Comparison of ENCODE assay signal across 8 cellular contexts in the genomic region with DNA sequence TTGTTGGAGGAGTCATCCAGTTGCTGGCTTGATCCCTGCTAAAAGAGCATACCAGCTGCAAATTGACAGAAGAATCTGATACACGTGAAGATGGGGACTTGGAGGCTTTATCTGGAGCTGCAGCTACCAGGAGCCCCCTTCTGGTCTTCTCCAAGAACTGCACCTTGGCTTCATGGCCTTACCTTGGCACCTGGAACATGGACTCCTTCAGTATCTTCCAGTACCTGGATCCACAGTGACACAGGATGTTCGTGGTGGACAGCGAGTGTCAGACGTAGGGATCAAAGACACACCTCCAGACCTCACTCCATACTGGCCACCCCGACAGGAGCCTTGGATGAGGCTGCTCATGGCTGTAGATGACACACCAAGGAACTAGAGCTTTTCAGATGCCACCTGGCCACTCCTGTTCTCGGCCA. TPM values are rescaled to one million over a fixed set of nuclear protein-coding genes. Genes with fewer than 3 reads are reported as not detected.
DNase-seq lines count a peak whose midpoint lies in the region; ATAC-seq, FAIRE-seq and TF ChIP-seq lines count a peak whose summit lies in the region.

No MANE protein-coding gene starts in this region.

- no peak overlapping the region for H3K4me3 ChIP-seq in HL-60 (replicated peaks; ENCODE audit: insufficient read depth, low read length)
- H3K4me3 ChIP-seq in H1 (ENCODE audit: extremely low read depth in 1 of 4, insufficient read depth in 2 of 4, low read depth in 3 of 4, low read length in 4 of 4), result no peak overlapping the region

- H3K27ac Mint-ChIP-seq in CD4-positive, alpha-beta T cell, result no peak overlapping the region
- H3K27ac Mint-ChIP-seq in mesothelial cell of epicardium, result no peak overlapping the region
- no peak overlapping the region for H3K27ac Mint-ChIP-seq in stimulated activated memory B cell treated with anti-CD40 and anti-IgM and Interleukin-4, amounts not matched to agents 10 μg/mL and 1 μg/mL and 100 μg/mL, for 72 hours

- 0 out of 2 replicates have a peak, but pooled peaks cover 2% of the 10 kb centered on the region for H3K23me2 ChIP-seq in H1 (ENCODE audit: low read depth, low read length)

- no peak overlapping the region for H2BK12ac ChIP-seq in H1 (ENCODE audit: low read depth, low read length)

- H3K18ac ChIP-seq in H1 (ENCODE audit: extremely low read depth, low read length), result no peak overlapping the region

- H3K79me1 ChIP-seq in H1 (ENCODE audit: low read depth, low read length), result no peaks in the 10 kb centered on the region

- peak; percentile 94 for ATAC-seq in CD4-positive, alpha-beta T cell (ENCODE audit: poor library complexity)
- peak; percentile 79 for ATAC-seq in stimulated activated memory B cell treated with anti-CD40 and anti-IgM and Interleukin-4, amounts not matched to agents 10 μg/mL and 1 μg/mL and 100 μg/mL, for 72 hours
- no peak for ATAC-seq in GM21423 (IDR thresholded peaks at IDR 0.05; ENCODE audit: unreplicated experiment)

- no peaks in the 10 kb centered on the region for H3K4me1 ChIP-seq in H1 (replicated peaks in 1 of 4; ENCODE audit: control insufficient read depth in 3 of 4, insufficient read depth in 4 of 4, low read length in 3 of 4)

- CTCF ChIA-PET in CD4-positive, alpha-beta T cell (lab: Charles Lee), result interaction anchor here (0.7 to 6.0 kb wide), 21 partner anchors 9 to 146 kb away, joined by 3 to 97 read pairs (median 4); no protein-coding TSS in a partner anchor
- CTCF ChIA-PET in H1 (lab: Charles Lee; ENCODE audit: partially characterized antibody), result interaction anchor here (0.7 to 5.2 kb wide), 36 partner anchors 9 to 738 kb away, joined by 3 to 47 read pairs (median 4); partner anchors contain the start of gene ACSBG2

- H4K91ac ChIP-seq in H1 (replicated peaks; ENCODE audit: insufficient read length, low read length), result no peak overlapping the region

- no peak overlapping the region for H4K8ac ChIP-seq in H1 (ENCODE audit: extremely low read depth, insufficient read depth, low read length)

- no peaks in the 10 kb centered on the region for H3K36me3 Mint-ChIP-seq in CD4-positive, alpha-beta T cell (ENCODE audit: low read depth)
- H3K36me3 Mint-ChIP-seq in mesothelial cell of epicardium, result peaks cover 2% of the 10 kb centered on the region
- H3K36me3 Mint-ChIP-seq in stimulated activated memory B cell treated with anti-CD40 and anti-IgM and Interleukin-4, amounts not matched to agents 10 μg/mL and 1 μg/mL and 100 μg/mL, for 72 hours, result no peaks in the 10 kb centered on the region

- H3K79me2 ChIP-seq in H1 (ENCODE audit: control insufficient read depth in 1 of 2, insufficient read depth in 2 of 2, low read length in 2 of 2), result no peaks in the 10 kb centered on the region

- no peaks in the 10 kb centered on the region for H4K20me1 ChIP-seq in H1 (replicated peaks in 1 of 2; ENCODE audit: control insufficient read depth in 1 of 2, insufficient read depth in 2 of 2, low read length in 2 of 2)

- peak; percentile 70 for FAIRE-seq in H1 (lab: Jason Lieb, UNC)

- no peak overlapping the region for H4K5ac ChIP-seq in H1 (ENCODE audit: insufficient read length, low read depth, low read length)

- H2BK120ac ChIP-seq in H1 (replicated peaks; ENCODE audit: low read depth, low read length), result no peak overlapping the region

- no peak overlapping the region for H2AFZ ChIP-seq in H1 (ENCODE audit: low read length)

- peak; percentile 49 to 60 (median 55) for DNase-seq in CD4-positive, alpha-beta T cell
- DNase-seq in HL-60 (ENCODE audit: low read depth in 1 of 2, low spot score in 1 of 2) (peak; percentile 63 to 67), NCI-H774 (lab: John Stamatoyannopoulos, UW) (peak; percentile 61), H1 (ENCODE audit: low read depth in 1 of 2, low spot score in 2 of 2) (peak; percentile 47 to 56), mesothelial cell of epicardium (ENCODE audit: low spot score in 2 of 2, unreplicated experiment in 2 of 2) (no peak)
- peak; percentile 54 to 59 for DNase-seq in activated CD4-positive, alpha-beta T cell treated with anti-CD3 and anti-CD28 coated beads, Interleukin-2, amount 50 U/mL, for 4 hours

- H2BK15ac ChIP-seq in H1 (ENCODE audit: low read length), result no peak overlapping the region

- peak; percentile 85 for TF ChIP-seq CTCF in CD4-positive, alpha-beta T cell (IDR thresholded peaks at IDR 0.05)
- TF ChIP-seq CTCF in HL-60 (IDR thresholded peaks at IDR 0.05; ENCODE audit: insufficient read depth, low read length), result peak; percentile 97
- TF ChIP-seq CTCF in H1 (IDR thresholded peaks at IDR 0.05; ENCODE audit: control extremely low read depth in 1 of 3, insufficient read depth in 1 of 3, low read depth in 1 of 3, low read length in 3 of 3), result peak; percentile 74 to 92 (median 87)
- peak; percentile 37 for TF ChIP-seq CTCF in mesothelial cell of epicardium (IDR thresholded peaks at IDR 0.05; ENCODE audit: unreplicated experiment)

- peaks cover 4% of the 10 kb centered on the region for H3K4me1 Mint-ChIP-seq in CD4-positive, alpha-beta T cell (ENCODE audit: low read depth)
- H3K4me1 Mint-ChIP-seq in mesothelial cell of epicardium, result no peaks in the 10 kb centered on the region
- peaks cover 7% of the 10 kb centered on the region for H3K4me1 Mint-ChIP-seq in stimulated activated memory B cell treated with anti-CD40 and anti-IgM and Interleukin-4, amounts not matched to agents 10 μg/mL and 1 μg/mL and 100 μg/mL, for 72 hours

- H3K4ac ChIP-seq in H1 (replicated peaks; ENCODE audit: insufficient read length, low read depth, low read length), result no peak overlapping the region

- H3K36me3 ChIP-seq in H1 (ENCODE audit: control insufficient read depth in 2 of 4, insufficient read depth in 4 of 4, low read length in 3 of 4), result no peaks in the 10 kb centered on the region; a peak in 1 of 8 replicates

- no peak overlapping the region for H3K27ac ChIP-seq in CD4-positive, alpha-beta T cell (ENCODE audit: low read depth, low read length)
- H3K27ac ChIP-seq in HL-60 (replicated peaks), result no peak overlapping the region
- H3K27ac ChIP-seq in H1 (ENCODE audit: low read depth, low read length), result no peak overlapping the region

- H3K14ac ChIP-seq in H1 (ENCODE audit: insufficient read length), result no peak overlapping the region

- H3K4me2 ChIP-seq in H1 (ENCODE audit: insufficient read depth in 1 of 2, low read depth in 2 of 2, low read length in 2 of 2), result no peak overlapping the region

- no peaks in the 10 kb centered on the region for H3K9me3 Mint-ChIP-seq in CD4-positive, alpha-beta T cell
- H3K9me3 Mint-ChIP-seq in mesothelial cell of epicardium, result peaks cover 15% of the 10 kb centered on the region
- no peaks in the 10 kb centered on the region for H3K9me3 Mint-ChIP-seq in stimulated activated memory B cell treated with anti-CD40 and anti-IgM and Interleukin-4, amounts not matched to agents 10 μg/mL and 1 μg/mL and 100 μg/mL, for 72 hours

- no peak overlapping the region for H3K4me3 Mint-ChIP-seq in CD4-positive, alpha-beta T cell
- H3K4me3 Mint-ChIP-seq in mesothelial cell of epicardium, result no peak overlapping the region
- H3K4me3 Mint-ChIP-seq in stimulated activated memory B cell treated with anti-CD40 and anti-IgM and Interleukin-4, amounts not matched to agents 10 μg/mL and 1 μg/mL and 100 μg/mL, for 72 hours, result no peak overlapping the region

- peak; percentile 86 to 90 for TF ChIP-seq RAD21 in H1 (IDR thresholded peaks at IDR 0.05 in 1 of 2, conservative IDR thresholded peaks at IDR 0.05 in 1 of 2; ENCODE audit: low read depth in 2 of 2, low read length in 2 of 2)

- H2BK20ac ChIP-seq in H1 (ENCODE audit: low read length), result no peak overlapping the region

- no peak overlapping the region for H2BK5ac ChIP-seq in H1 (ENCODE audit: low read depth, low read length)

- 34% methylated on average over 6 of the region's 6 CpGs; no CpG with 5 or more reads in 1 of the 2 experiments for WGBS in H1 (ENCODE audit: extremely low coverage in 1 of 2, insufficient coverage in 1 of 2, insufficient read length in 1 of 2, insufficient replicate concordance in 2 of 2, low coverage in 1 of 2, low lambda C conversion rate in 2 of 2, missing lambda C conversion rate in 1 of 2), 2 experiments

- no peaks in the 10 kb centered on the region for H3K27me3 ChIP-seq in CD4-positive, alpha-beta T cell (ENCODE audit: control insufficient read depth, insufficient read depth, low read length)
- H3K27me3 ChIP-seq in HL-60 (ENCODE audit: insufficient read depth, poor library complexity, severe bottlenecking) (no peaks in the 10 kb centered on the region), H1 (replicated peaks in 1 of 4; ENCODE audit: control insufficient read depth in 3 of 4, extremely low read depth in 1 of 4, insufficient read depth in 3 of 4, low read length in 3 of 4) (no peaks in the 10 kb centered on the region; a peak in 1 of 7 replicates)

- no peaks in the 10 kb centered on the region for H3K27me3 Mint-ChIP-seq in CD4-positive, alpha-beta T cell
- H3K27me3 Mint-ChIP-seq in mesothelial cell of epicardium (ENCODE audit: low read depth), result peaks cover 7% of the 10 kb centered on the region
- no peaks in the 10 kb centered on the region for H3K27me3 Mint-ChIP-seq in stimulated activated memory B cell treated with anti-CD40 and anti-IgM and Interleukin-4, amounts not matched to agents 10 μg/mL and 1 μg/mL and 100 μg/mL, for 72 hours

- POLR2A ChIA-PET in CD4-positive, alpha-beta T cell (lab: Charles Lee), result interaction anchor here (1.1 kb wide), 1 partner anchor 297 kb away, joined by 3 read pairs; no protein-coding TSS in a partner anchor
- POLR2A ChIA-PET in H1 (lab: Charles Lee; ENCODE audit: partially characterized antibody), result interaction anchor here (0.7 to 1.0 kb wide), 3 partner anchors 35 to 77 kb away, joined by 3 read pairs; no protein-coding TSS in a partner anchor

- H3K9me3 ChIP-seq in CD4-positive, alpha-beta T cell (ENCODE audit: control insufficient read depth, low read length), result peaks cover 5% of the 10 kb centered on the region
- peaks cover 12 to 15% of the 10 kb centered on the region in 2 experiments for H3K9me3 ChIP-seq in H1 (ENCODE audit: insufficient read depth in 2 of 2, low read depth in 1 of 2, low read length in 1 of 2)

- H3K23ac ChIP-seq in H1 (ENCODE audit: insufficient read length), result no peak overlapping the region

- H2AK5ac ChIP-seq in H1 (ENCODE audit: low read depth, low read length), result no peak overlapping the region

- no peak for TF ChIP-seq EP300 in H1 (IDR thresholded peaks at IDR 0.05; ENCODE audit: borderline replicate concordance in 1 of 2, low read depth in 2 of 2, low read length in 2 of 2)

- H3K9ac ChIP-seq in H1 (replicated peaks in 1 of 4; ENCODE audit: extremely low read depth in 1 of 4, low read depth in 3 of 4, low read length in 3 of 4), result no peak overlapping the region

- intact Hi-C loops in CD4-positive, alpha-beta T cell (cut with DNase I, micrococcal nuclease), result loop anchor here (1.0 to 5.0 kb wide), 3 partner anchors 76 to 138 kb away; no protein-coding TSS in a partner anchor

- no peak overlapping the region for H3K56ac ChIP-seq in H1 (replicated peaks; ENCODE audit: insufficient read length, low read depth, low read length)

- TF ChIP-seq POLR2A in H1 (IDR thresholded peaks at IDR 0.05; ENCODE audit: control extremely low read depth in 1 of 2, low read depth in 2 of 2, low read length in 2 of 2), result no peak

RNA-seq across cellular contexts. Expression of gene ACSBG2, which starts 9.9 kb away (rescaled TPM):
- not detected for total RNA-seq in CD4-positive, alpha-beta T cell
- not detected in 2 replicates for total RNA-seq in H1 (2021; fragmentation: NEBNext Ultra II Directional; extraction: Animal tissue kit (Norgen Biotek cat#: 25700))
- not detected in 2 replicates for polyA plus RNA-seq in H1 (2011; rRNA removed)
- polyA plus RNA-seq in H1 (2011; cell fraction: cytosol; rRNA removed), result not detected
- polyA plus RNA-seq in H1 (2011; cell fraction: nucleus; rRNA removed), result not detected
- not detected in 4 replicates for polyA plus RNA-seq in H1 (2012, experiment 1 of 2)
- not detected for polyA plus RNA-seq in H1 (2012, experiment 2 of 2)
- 0.02 TPM for polyA plus RNA-seq in H1 (2013, experiment 1 of 2)
- not detected for polyA plus RNA-seq in H1 (2013, experiment 2 of 2)
- not detected in 2 replicates for polyA minus RNA-seq in H1 (2011; rRNA and poly(A)+ RNA removed)
- not detected for polyA minus RNA-seq in H1 (2011; cell fraction: cytosol; rRNA and poly(A)+ RNA removed)
- polyA minus RNA-seq in H1 (2011; cell fraction: nucleus; rRNA and poly(A)+ RNA removed), result not detected
- total RNA-seq in mesothelial cell of epicardium, result not detected in 3 replicates

RNA-seq across cellular contexts. Expression of gene RFX2, which starts 15.3 kb away (rescaled TPM):
- 1 to 10 TPM; 4.8 to 5.5 TPM for total RNA-seq in CD4-positive, alpha-beta T cell
- 4.8 and 5.5 TPM in 2 replicates for total RNA-seq in H1 (2021; fragmentation: NEBNext Ultra II Directional; extraction: Animal tissue kit (Norgen Biotek cat#: 25700))
- 5.3 and 5.9 TPM in 2 replicates for polyA plus RNA-seq in H1 (2011; rRNA removed)
- polyA plus RNA-seq in H1 (2011; cell fraction: cytosol; rRNA removed), result 5.6 TPM
- polyA plus RNA-seq in H1 (2011; cell fraction: nucleus; rRNA removed), result 7.7 TPM
- polyA plus RNA-seq in H1 (2012, experiment 1 of 2), result 1.8 to 4.5 TPM (median 3.3 TPM) in 4 replicates
- polyA plus RNA-seq in H1 (2012, experiment 2 of 2), result 3.1 TPM
- 2.8 TPM for polyA plus RNA-seq in H1 (2013, experiment 1 of 2)
- 3.4 TPM for polyA plus RNA-seq in H1 (2013, experiment 2 of 2)
- polyA minus RNA-seq in H1 (2011; rRNA and poly(A)+ RNA removed), result 5.0 and 6.5 TPM in 2 replicates
- polyA minus RNA-seq in H1 (2011; cell fraction: cytosol; rRNA and poly(A)+ RNA removed), result 7.0 TPM
- polyA minus RNA-seq in H1 (2011; cell fraction: nucleus; rRNA and poly(A)+ RNA removed), result 9.9 TPM
- 6.5 to 8.4 TPM (median 7.3 TPM) in 3 replicates for total RNA-seq in mesothelial cell of epicardium

Comparison
In these comparisons a context has a peak if more than half of its experiments do, and no peak if none do; other contexts are left out.
1. DNase-seq: peak in CD4-positive, alpha-beta T cell (10 of 10), HL-60 (2 of 2), NCI-H774 (single experiment), activated CD4-positive, alpha-beta T cell treated with anti-CD3 and anti-CD28 coated beads, Interleukin-2, amount 50 U/mL, for 4 hours (2 of 2) and H1 (2 of 2); none in mesothelial cell of epicardium (0 of 2).
2. CTCF ChIP-seq: peak in every context shown above with its lines; median percentile 97 in HL-60; 87 in H1; 85 in CD4-positive, alpha-beta T cell; 37 in mesothelial cell of epicardium.